In genomic region chr16:24850289-24850931, GRCh38 we compare ENCODE assay signal across 13 cellular contexts. TPM values are rescaled to one million over a fixed set of nuclear protein-coding genes. Genes with fewer than 3 reads are reported as not detected.
A peak's percentile ranks its signal among the peaks of the same experiment; 100 is the strongest.
DNase-seq lines count a peak whose midpoint lies in the region; ATAC-seq, FAIRE-seq and TF ChIP-seq lines count a peak whose summit lies in the region.
"Had no signal": no experiment of that assay in that cellular context is flagged by ENCODE, and none has a peak within 500 bp of the region (broad histone marks: within the 10 kb centered on the region; RNA-seq: fewer than 3 reads in every experiment).

No MANE protein-coding gene starts in this region.

- H3K27ac ChIP-seq in astrocyte (ENCODE audit: low read depth, low read length), result peak overlapping the region; percentile 9

- peaks cover 4% of the 10 kb centered on the region for H3K4me1 Mint-ChIP-seq in astrocyte (ENCODE audit: low read depth, unreplicated experiment)

- no peaks in the 10 kb centered on the region for H3K36me3 ChIP-seq in astrocyte (ENCODE audit: insufficient read depth, low read length)

- no peaks in the 10 kb centered on the region for H3K79me2 ChIP-seq in astrocyte (ENCODE audit: insufficient read depth, low read length)

- no peak for FAIRE-seq in astrocyte (lab: Jason Lieb, UNC)
- FAIRE-seq: D721Med, kidney had no signal

- no peaks in the 10 kb centered on the region for H4K20me1 ChIP-seq in astrocyte (ENCODE audit: insufficient read depth, low read length)

- no peak overlapping the region for H3K9ac ChIP-seq in astrocyte (ENCODE audit: low read length)

- H3K4me3 ChIP-seq in astrocyte (ENCODE audit: insufficient read depth, low read depth, low read length), result no peak overlapping the region

- no peaks in the 10 kb centered on the region for H3K9me3 ChIP-seq in astrocyte (ENCODE audit: insufficient read depth, low read depth, low read length)

- H3K27me3 ChIP-seq in astrocyte (ENCODE audit: insufficient read depth, low read length), result no peaks in the 10 kb centered on the region

- ATAC-seq in GM21619 (IDR thresholded peaks at IDR 0.05; ENCODE audit: unreplicated experiment) (no peak), HG02938 (IDR thresholded peaks at IDR 0.05; ENCODE audit: unreplicated experiment) (no peak)
- ATAC-seq: esophagus mucosa; naive thymus-derived CD8-positive, alpha-beta T cell had no signal

- no peak overlapping the region for H3K4me2 ChIP-seq in astrocyte (ENCODE audit: low read length)

- no peak overlapping the region for H3K4me3 Mint-ChIP-seq in astrocyte (ENCODE audit: unreplicated experiment)
- H3K4me3 Mint-ChIP-seq: naive thymus-derived CD8-positive, alpha-beta T cell; T-helper 1 cell treated with Interleukin-12 subunit alpha and Interleukin-12 subunit beta and Interleukin-4 antibody, amounts not matched to agents 30 μg/mL and 1 μg/mL, for 36 hours had no signal

- DNase-seq in EL (peak; percentile 54), M059J (ENCODE audit: low read depth) (peak; percentile 88), astrocyte (ENCODE audit: low read depth) (peak; percentile 73), kidney glomerular epithelial cell (lab: John Stamatoyannopoulos, UW) (peak; percentile 31), dermis blood vessel endothelial cell (no peak)
- DNase-seq: Karpas-422; kidney; naive thymus-derived CD8-positive, alpha-beta T cell had no signal

- peaks cover 30% of the 10 kb centered on the region for H3K4me1 ChIP-seq in astrocyte (ENCODE audit: insufficient read depth, low read length)

- peaks cover 1% of the 10 kb centered on the region for H3K9me3 Mint-ChIP-seq in astrocyte (ENCODE audit: unreplicated experiment)
- H3K9me3 Mint-ChIP-seq: naive thymus-derived CD8-positive, alpha-beta T cell; T-helper 1 cell treated with Interleukin-12 subunit alpha and Interleukin-12 subunit beta and Interleukin-4 antibody, amounts not matched to agents 30 μg/mL and 1 μg/mL, for 36 hours had no signal

- no peak for TF ChIP-seq CTCF in astrocyte (IDR thresholded peaks at IDR 0.05; ENCODE audit: insufficient read depth, low read depth, low read length)

- no peaks in the 10 kb centered on the region for H3K36me3 Mint-ChIP-seq in astrocyte (ENCODE audit: low read depth, unreplicated experiment)

- no peak overlapping the region for H3K27ac Mint-ChIP-seq in astrocyte (ENCODE audit: unreplicated experiment)
- H3K27ac Mint-ChIP-seq: naive thymus-derived CD8-positive, alpha-beta T cell; T-helper 1 cell treated with Interleukin-12 subunit alpha and Interleukin-12 subunit beta and Interleukin-4 antibody, amounts not matched to agents 30 μg/mL and 1 μg/mL, for 36 hours had no signal

- H2AFZ ChIP-seq in astrocyte (ENCODE audit: low read depth, low read length), result no peak overlapping the region

- H3K27me3 Mint-ChIP-seq in astrocyte (ENCODE audit: low read depth, unreplicated experiment), result peaks cover 14% of the 10 kb centered on the region

RNA-seq across cellular contexts. Expression of gene SLC5A11, which starts 4.6 kb away (rescaled TPM):
- not detected in 2 replicates for total RNA-seq in M059J (2014; rRNA removed; shearing (Covaris generic))
- total RNA-seq in astrocyte (not detected in 2 replicates), dermis blood vessel endothelial cell (0.05 and 0.17 TPM in 2 replicates)
- total RNA-seq: esophagus mucosa had no signal
